In the genomic region with DNA sequence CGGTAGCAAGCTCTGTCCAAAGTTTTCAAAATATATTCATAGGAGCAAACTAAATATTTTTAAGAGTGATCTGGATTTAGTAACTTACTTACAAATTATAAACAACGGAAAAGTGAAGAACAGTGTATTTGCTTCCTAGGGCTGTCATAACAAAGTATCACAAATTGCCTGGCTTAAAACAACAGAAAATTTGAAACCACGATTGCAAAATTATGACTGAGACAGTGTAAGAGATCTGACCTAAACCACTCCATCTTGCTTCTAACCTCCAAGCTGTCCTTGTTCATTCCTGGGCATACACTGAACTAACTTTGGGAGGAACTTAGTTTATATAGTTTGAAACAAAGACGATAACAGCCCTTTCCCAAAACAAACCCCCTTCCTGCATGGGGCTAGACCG, we compare ENCODE assay signal across 30 cellular contexts.
"Had no signal": no experiment of that assay in that cellular context is flagged by ENCODE, and none has a peak within 500 bp of the region (broad histone marks: within the 10 kb centered on the region; RNA-seq: fewer than 3 reads in every experiment).

No MANE protein-coding gene starts in this region.

- H3K27ac Mint-ChIP-seq: activated CD4-positive, alpha-beta memory T cell treated with anti-CD3 and anti-CD28 coated beads for 36 hours; activated CD4-positive, alpha-beta T cell treated with anti-CD3 and anti-CD28 coated beads, Interleukin-2, amount 10 ng/mL, durations not matched to agents 24 days and 14 days; activated naive CD4-positive, alpha-beta T cell treated with anti-CD3 and anti-CD28 coated beads, Interleukin-2, amount 10 ng/mL, durations not matched to agents 7 days and 5 days; activated T-helper 1 cell treated with anti-CD3 and anti-CD28 coated beads, Interleukin-12 subunit alpha, Interleukin-12 subunit beta, Interleukin-2, Interleukin-4 antibody, amounts not matched to agents 30 ng/mL and 10 ng/mL and 1 ng/mL, durations not matched to agents 14 hours and 24 hours and 36 hours; natural killer cell treated with Interleukin-12 subunit alpha and Interleukin-12 subunit beta and Interleukin-15 and Interleukin-18, amount 100 ng/mL, for 72 hours; progenitor cell of endocrine pancreas; stimulated activated naive CD8-positive, alpha-beta T cell treated with anti-CD3 and anti-CD28 coated beads, Interleukin-15, Interleukin-2, amounts not matched to agents 100 ng/mL and 50 ng/mL, for 24 hours had no signal

- H3K4me2 ChIP-seq: hepatocyte had no signal

- H3K4me3 ChIP-seq: body of pancreas, cardiac muscle cell, coronary artery, gastrocnemius medialis, hepatocyte, mucosa of descending colon, ovary, right lobe of liver, thoracic aorta, vagina had no signal

- DNase-seq: activated CD4-positive, alpha-beta memory T cell treated with anti-CD3 and anti-CD28 coated beads for 36 hours; activated CD4-positive, alpha-beta T cell treated with anti-CD3 and anti-CD28 coated beads, Interleukin-2, amount 10 ng/mL, durations not matched to agents 24 days and 14 days; activated CD4-positive, CD25-positive, alpha-beta regulatory T cell treated with anti-CD3 and anti-CD28 coated beads, Interleukin-2, amount 50 U/mL, for 72 hours; activated CD8-positive, alpha-beta memory T cell treated with anti-CD3 and anti-CD28 coated beads, Interleukin-2, amount 50 U/mL, for 4 hours; activated gamma-delta T cell; activated naive CD4-positive, alpha-beta T cell treated with anti-CD3 and anti-CD28 coated beads, Interleukin-2, amount 10 ng/mL, durations not matched to agents 7 days and 5 days; activated T-cell treated with anti-CD3 and anti-CD28 coated beads, Interleukin-2, amount 50 U/mL, for 1 hour; anterior cingulate cortex; body of pancreas; cerebellar nuclear complex; gastrocnemius medialis; left cardiac atrium; left ventricle myocardium superior; mucosa of descending colon; ovary; right lobe of liver; stimulated activated CD4-positive, alpha-beta T cell treated with anti-CD3 and anti-CD28 coated beads, Interleukin-12 subunit alpha, Interleukin-12 subunit beta, amount 100 ng/mL, for 4 hours; stimulated activated CD4-positive, alpha-beta T cell treated with anti-CD3 and anti-CD28 coated beads, Interleukin-4, amount 100 ng/mL, for 1 hour; T-helper 2 cell; trophoblast cell had no signal

- H3K36me3 ChIP-seq: cardiac muscle cell, gastrocnemius medialis, ovary, right lobe of liver, thoracic aorta, vagina had no signal

- H3K9me3 ChIP-seq: body of pancreas, gastrocnemius medialis, mucosa of descending colon, ovary, right lobe of liver, thoracic aorta, vagina had no signal

- H3K27me3 ChIP-seq: body of pancreas, cardiac muscle cell, gastrocnemius medialis, hepatocyte, ovary, right lobe of liver, vagina had no signal

- H3K27ac ChIP-seq: body of pancreas, cardiac muscle cell, coronary artery, gastrocnemius medialis, hepatocyte, ovary, right lobe of liver, thoracic aorta, vagina had no signal

- H3K27me3 Mint-ChIP-seq: activated CD4-positive, alpha-beta memory T cell treated with anti-CD3 and anti-CD28 coated beads for 36 hours; activated CD4-positive, alpha-beta T cell treated with anti-CD3 and anti-CD28 coated beads, Interleukin-2, amount 10 ng/mL, durations not matched to agents 24 days and 14 days; activated naive CD4-positive, alpha-beta T cell treated with anti-CD3 and anti-CD28 coated beads, Interleukin-2, amount 10 ng/mL, durations not matched to agents 7 days and 5 days; natural killer cell treated with Interleukin-12 subunit alpha and Interleukin-12 subunit beta and Interleukin-15 and Interleukin-18, amount 100 ng/mL, for 72 hours; progenitor cell of endocrine pancreas; stimulated activated naive CD8-positive, alpha-beta T cell treated with anti-CD3 and anti-CD28 coated beads, Interleukin-15, Interleukin-2, amounts not matched to agents 100 ng/mL and 50 ng/mL, for 24 hours had no signal

- H3K79me2 ChIP-seq: hepatocyte had no signal

- H2AFZ ChIP-seq: hepatocyte had no signal

- ATAC-seq: body of pancreas; esophagus mucosa; gastrocnemius medialis; left cardiac atrium; left ventricle myocardium superior; mucosa of descending colon; natural killer cell treated with Interleukin-12 subunit alpha and Interleukin-12 subunit beta and Interleukin-15 and Interleukin-18, amount 100 ng/mL, for 72 hours; right lobe of liver had no signal

- H3K4me1 Mint-ChIP-seq: activated CD4-positive, alpha-beta T cell treated with anti-CD3 and anti-CD28 coated beads, Interleukin-2, amount 10 ng/mL, durations not matched to agents 24 days and 14 days; activated naive CD4-positive, alpha-beta T cell treated with anti-CD3 and anti-CD28 coated beads, Interleukin-2, amount 10 ng/mL, durations not matched to agents 7 days and 5 days had no signal

- H3K36me3 Mint-ChIP-seq: activated CD4-positive, alpha-beta memory T cell treated with anti-CD3 and anti-CD28 coated beads for 36 hours; activated naive CD4-positive, alpha-beta T cell treated with anti-CD3 and anti-CD28 coated beads, Interleukin-2, amount 10 ng/mL, durations not matched to agents 7 days and 5 days had no signal

- H3K9me3 Mint-ChIP-seq: activated CD4-positive, alpha-beta T cell treated with anti-CD3 and anti-CD28 coated beads, Interleukin-2, amount 10 ng/mL, durations not matched to agents 24 days and 14 days had no signal

- H3K4me1 ChIP-seq: body of pancreas, gastrocnemius medialis, right lobe of liver, vagina had no signal

- H3K4me3 Mint-ChIP-seq: activated CD4-positive, alpha-beta memory T cell treated with anti-CD3 and anti-CD28 coated beads for 36 hours; activated CD4-positive, alpha-beta T cell treated with anti-CD3 and anti-CD28 coated beads, Interleukin-2, amount 10 ng/mL, durations not matched to agents 24 days and 14 days; activated naive CD4-positive, alpha-beta T cell treated with anti-CD3 and anti-CD28 coated beads, Interleukin-2, amount 10 ng/mL, durations not matched to agents 7 days and 5 days; activated T-helper 1 cell treated with anti-CD3 and anti-CD28 coated beads, Interleukin-12 subunit alpha, Interleukin-12 subunit beta, Interleukin-2, Interleukin-4 antibody, amounts not matched to agents 30 ng/mL and 10 ng/mL and 1 ng/mL, durations not matched to agents 14 hours and 24 hours and 36 hours; natural killer cell treated with Interleukin-12 subunit alpha and Interleukin-12 subunit beta and Interleukin-15 and Interleukin-18, amount 100 ng/mL, for 72 hours; stimulated activated naive CD8-positive, alpha-beta T cell treated with anti-CD3 and anti-CD28 coated beads, Interleukin-15, Interleukin-2, amounts not matched to agents 100 ng/mL and 50 ng/mL, for 24 hours had no signal
